Comparison of ENCODE assay signal across 1 cellular context in genomic region chr13:29925457-29925856, GRCh38.
A peak's percentile ranks its signal among the peaks of the same experiment; 100 is the strongest.
TF ChIP-seq lines count a peak whose summit lies in the region.

No MANE protein-coding gene starts in this region.

TF ChIP-seq in HepG2, 621 proteins besides CTCF, POLR2A, EP300 and RAD21 (continued from another document):
- TF ChIP-seq, protein P1, sequence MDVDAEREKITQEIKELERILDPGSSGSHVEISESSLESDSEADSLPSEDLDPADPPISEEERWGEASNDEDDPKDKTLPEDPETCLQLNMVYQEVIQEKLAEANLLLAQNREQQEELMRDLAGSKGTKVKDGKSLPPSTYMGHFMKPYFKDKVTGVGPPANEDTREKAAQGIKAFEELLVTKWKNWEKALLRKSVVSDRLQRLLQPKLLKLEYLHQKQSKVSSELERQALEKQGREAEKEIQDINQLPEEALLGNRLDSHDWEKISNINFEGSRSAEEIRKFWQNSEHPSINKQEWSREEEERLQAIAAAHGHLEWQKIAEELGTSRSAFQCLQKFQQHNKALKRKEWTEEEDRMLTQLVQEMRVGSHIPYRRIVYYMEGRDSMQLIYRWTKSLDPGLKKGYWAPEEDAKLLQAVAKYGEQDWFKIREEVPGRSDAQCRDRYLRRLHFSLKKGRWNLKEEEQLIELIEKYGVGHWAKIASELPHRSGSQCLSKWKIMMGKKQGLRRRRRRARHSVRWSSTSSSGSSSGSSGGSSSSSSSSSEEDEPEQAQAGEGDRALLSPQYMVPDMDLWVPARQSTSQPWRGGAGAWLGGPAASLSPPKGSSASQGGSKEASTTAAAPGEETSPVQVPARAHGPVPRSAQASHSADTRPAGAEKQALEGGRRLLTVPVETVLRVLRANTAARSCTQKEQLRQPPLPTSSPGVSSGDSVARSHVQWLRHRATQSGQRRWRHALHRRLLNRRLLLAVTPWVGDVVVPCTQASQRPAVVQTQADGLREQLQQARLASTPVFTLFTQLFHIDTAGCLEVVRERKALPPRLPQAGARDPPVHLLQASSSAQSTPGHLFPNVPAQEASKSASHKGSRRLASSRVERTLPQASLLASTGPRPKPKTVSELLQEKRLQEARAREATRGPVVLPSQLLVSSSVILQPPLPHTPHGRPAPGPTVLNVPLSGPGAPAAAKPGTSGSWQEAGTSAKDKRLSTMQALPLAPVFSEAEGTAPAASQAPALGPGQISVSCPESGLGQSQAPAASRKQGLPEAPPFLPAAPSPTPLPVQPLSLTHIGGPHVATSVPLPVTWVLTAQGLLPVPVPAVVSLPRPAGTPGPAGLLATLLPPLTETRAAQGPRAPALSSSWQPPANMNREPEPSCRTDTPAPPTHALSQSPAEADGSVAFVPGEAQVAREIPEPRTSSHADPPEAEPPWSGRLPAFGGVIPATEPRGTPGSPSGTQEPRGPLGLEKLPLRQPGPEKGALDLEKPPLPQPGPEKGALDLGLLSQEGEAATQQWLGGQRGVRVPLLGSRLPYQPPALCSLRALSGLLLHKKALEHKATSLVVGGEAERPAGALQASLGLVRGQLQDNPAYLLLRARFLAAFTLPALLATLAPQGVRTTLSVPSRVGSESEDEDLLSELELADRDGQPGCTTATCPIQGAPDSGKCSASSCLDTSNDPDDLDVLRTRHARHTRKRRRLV (CRISPR knock-in tag; IDR thresholded peaks at IDR 0.05) = no peak
- no peak for TF ChIP-seq RARG (CRISPR knock-in tag; IDR thresholded peaks at IDR 0.05; ENCODE audit: low read depth)
- no peak for TF ChIP-seq ZBTB33 (CRISPR knock-in tag; IDR thresholded peaks at IDR 0.05)
- no peak for TF ChIP-seq E2F2 (CRISPR knock-in tag; IDR thresholded peaks at IDR 0.05; ENCODE audit: borderline replicate concordance)
- TF ChIP-seq ZNF605 (CRISPR knock-in tag; IDR thresholded peaks at IDR 0.05) = 0 out of 2 replicates have a peak, but pooled peaks have one; percentile 31
- TF ChIP-seq ZBTB42 (CRISPR knock-in tag; IDR thresholded peaks at IDR 0.05) = no peak
- TF ChIP-seq ZNF263 (CRISPR knock-in tag; IDR thresholded peaks at IDR 0.05) = no peak
- peak; percentile 24; the same call in 1 of the 2 replicates for TF ChIP-seq SAP130 (CRISPR knock-in tag; IDR thresholded peaks at IDR 0.05; ENCODE audit: low read depth)
- TF ChIP-seq GATAD2A (CRISPR knock-in tag; IDR thresholded peaks at IDR 0.05) = peak; percentile 55
- peak; percentile 74 for TF ChIP-seq CEBPB (IDR thresholded peaks at IDR 0.05; ENCODE audit: borderline replicate concordance, low read depth, low read length)
- TF ChIP-seq FOSL2 (CRISPR knock-in tag; IDR thresholded peaks at IDR 0.05) = peak; percentile 32; the same call in 1 of the 2 replicates
- TF ChIP-seq, protein P2, sequence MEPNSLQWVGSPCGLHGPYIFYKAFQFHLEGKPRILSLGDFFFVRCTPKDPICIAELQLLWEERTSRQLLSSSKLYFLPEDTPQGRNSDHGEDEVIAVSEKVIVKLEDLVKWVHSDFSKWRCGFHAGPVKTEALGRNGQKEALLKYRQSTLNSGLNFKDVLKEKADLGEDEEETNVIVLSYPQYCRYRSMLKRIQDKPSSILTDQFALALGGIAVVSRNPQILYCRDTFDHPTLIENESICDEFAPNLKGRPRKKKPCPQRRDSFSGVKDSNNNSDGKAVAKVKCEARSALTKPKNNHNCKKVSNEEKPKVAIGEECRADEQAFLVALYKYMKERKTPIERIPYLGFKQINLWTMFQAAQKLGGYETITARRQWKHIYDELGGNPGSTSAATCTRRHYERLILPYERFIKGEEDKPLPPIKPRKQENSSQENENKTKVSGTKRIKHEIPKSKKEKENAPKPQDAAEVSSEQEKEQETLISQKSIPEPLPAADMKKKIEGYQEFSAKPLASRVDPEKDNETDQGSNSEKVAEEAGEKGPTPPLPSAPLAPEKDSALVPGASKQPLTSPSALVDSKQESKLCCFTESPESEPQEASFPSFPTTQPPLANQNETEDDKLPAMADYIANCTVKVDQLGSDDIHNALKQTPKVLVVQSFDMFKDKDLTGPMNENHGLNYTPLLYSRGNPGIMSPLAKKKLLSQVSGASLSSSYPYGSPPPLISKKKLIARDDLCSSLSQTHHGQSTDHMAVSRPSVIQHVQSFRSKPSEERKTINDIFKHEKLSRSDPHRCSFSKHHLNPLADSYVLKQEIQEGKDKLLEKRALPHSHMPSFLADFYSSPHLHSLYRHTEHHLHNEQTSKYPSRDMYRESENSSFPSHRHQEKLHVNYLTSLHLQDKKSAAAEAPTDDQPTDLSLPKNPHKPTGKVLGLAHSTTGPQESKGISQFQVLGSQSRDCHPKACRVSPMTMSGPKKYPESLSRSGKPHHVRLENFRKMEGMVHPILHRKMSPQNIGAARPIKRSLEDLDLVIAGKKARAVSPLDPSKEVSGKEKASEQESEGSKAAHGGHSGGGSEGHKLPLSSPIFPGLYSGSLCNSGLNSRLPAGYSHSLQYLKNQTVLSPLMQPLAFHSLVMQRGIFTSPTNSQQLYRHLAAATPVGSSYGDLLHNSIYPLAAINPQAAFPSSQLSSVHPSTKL (CRISPR knock-in tag; IDR thresholded peaks at IDR 0.05) = 0 out of 2 replicates have a peak, but pooled peaks have one; percentile 11
- TF ChIP-seq, protein P3, sequence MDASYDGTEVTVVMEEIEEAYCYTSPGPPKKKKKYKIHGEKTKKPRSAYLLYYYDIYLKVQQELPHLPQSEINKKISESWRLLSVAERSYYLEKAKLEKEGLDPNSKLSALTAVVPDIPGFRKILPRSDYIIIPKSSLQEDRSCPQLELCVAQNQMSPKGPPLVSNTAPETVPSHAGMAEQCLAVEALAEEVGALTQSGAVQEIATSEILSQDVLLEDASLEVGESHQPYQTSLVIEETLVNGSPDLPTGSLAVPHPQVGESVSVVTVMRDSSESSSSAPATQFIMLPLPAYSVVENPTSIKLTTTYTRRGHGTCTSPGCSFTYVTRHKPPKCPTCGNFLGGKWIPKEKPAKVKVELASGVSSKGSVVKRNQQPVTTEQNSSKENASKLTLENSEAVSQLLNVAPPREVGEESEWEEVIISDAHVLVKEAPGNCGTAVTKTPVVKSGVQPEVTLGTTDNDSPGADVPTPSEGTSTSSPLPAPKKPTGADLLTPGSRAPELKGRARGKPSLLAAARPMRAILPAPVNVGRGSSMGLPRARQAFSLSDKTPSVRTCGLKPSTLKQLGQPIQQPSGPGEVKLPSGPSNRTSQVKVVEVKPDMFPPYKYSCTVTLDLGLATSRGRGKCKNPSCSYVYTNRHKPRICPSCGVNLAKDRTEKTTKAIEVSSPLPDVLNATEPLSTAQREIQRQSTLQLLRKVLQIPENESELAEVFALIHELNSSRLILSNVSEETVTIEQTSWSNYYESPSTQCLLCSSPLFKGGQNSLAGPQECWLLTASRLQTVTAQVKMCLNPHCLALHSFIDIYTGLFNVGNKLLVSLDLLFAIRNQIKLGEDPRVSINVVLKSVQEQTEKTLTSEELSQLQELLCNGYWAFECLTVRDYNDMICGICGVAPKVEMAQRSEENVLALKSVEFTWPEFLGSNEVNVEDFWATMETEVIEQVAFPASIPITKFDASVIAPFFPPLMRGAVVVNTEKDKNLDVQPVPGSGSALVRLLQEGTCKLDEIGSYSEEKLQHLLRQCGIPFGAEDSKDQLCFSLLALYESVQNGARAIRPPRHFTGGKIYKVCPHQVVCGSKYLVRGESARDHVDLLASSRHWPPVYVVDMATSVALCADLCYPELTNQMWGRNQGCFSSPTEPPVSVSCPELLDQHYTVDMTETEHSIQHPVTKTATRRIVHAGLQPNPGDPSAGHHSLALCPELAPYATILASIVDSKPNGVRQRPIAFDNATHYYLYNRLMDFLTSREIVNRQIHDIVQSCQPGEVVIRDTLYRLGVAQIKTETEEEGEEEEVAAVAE (CRISPR knock-in tag; IDR thresholded peaks at IDR 0.05; ENCODE audit: borderline replicate concordance) = no peak
- TF ChIP-seq NFIB (CRISPR knock-in tag; IDR thresholded peaks at IDR 0.05; ENCODE audit: borderline replicate concordance) = no peak
- no peak for TF ChIP-seq KLF11 (CRISPR knock-in tag; IDR thresholded peaks at IDR 0.05)
- TF ChIP-seq NFYB (CRISPR knock-in tag; IDR thresholded peaks at IDR 0.05) = no peak
- TF ChIP-seq PLRG1 (conservative IDR thresholded peaks at IDR 0.05) = no peak
- TF ChIP-seq CENPBD1 (CRISPR knock-in tag; IDR thresholded peaks at IDR 0.05; ENCODE audit: borderline replicate concordance, low read depth) = no peak
- TF ChIP-seq ZNF160 (CRISPR knock-in tag; IDR thresholded peaks at IDR 0.05) = peak; percentile 86; the same call in 1 of the 2 replicates
